Comparison of ENCODE assay signal across 1 cellular context in the genomic region with DNA sequence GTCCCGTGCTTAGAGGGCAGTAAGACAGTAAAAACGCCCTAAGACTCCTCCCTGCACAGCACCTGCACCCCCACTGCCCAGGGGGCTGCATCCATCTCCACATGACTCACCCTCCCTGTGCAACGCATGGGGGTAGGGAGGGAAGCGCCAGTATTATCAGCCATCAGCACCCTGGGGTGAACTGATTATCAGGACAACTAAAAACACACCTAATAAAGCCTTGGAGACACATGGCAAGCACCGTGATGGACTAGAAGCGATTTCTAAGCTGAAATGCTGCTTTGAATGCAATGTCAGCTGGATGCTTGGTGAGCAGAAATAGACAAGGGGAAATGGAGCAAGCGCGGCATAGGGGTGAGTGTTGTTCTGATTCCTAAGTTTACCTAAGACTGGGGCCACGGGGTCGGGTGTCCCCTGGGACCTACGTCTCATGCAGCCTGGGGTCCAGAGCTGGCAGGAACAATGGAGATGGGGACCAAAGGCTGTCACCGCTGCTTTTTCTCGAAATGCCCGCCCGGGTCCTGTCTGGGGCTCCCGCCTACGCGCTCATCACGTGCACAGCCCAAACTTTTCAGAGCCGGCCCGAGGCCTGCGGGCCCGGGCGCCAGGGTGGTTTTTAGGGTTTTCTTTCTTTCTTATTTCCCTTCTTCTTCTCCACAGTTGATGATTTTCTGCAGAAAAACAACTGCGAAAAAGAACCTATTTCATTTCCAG.
A peak's percentile ranks its signal among the peaks of the same experiment; 100 is the strongest.
TF ChIP-seq lines count a peak whose summit lies in the region.

No MANE protein-coding gene starts in this region.

TF ChIP-seq in HEK293, 187 proteins besides CTCF, POLR2A, EP300 and RAD21 (continued from another document and continues in another):
- TF ChIP-seq, protein P1, sequence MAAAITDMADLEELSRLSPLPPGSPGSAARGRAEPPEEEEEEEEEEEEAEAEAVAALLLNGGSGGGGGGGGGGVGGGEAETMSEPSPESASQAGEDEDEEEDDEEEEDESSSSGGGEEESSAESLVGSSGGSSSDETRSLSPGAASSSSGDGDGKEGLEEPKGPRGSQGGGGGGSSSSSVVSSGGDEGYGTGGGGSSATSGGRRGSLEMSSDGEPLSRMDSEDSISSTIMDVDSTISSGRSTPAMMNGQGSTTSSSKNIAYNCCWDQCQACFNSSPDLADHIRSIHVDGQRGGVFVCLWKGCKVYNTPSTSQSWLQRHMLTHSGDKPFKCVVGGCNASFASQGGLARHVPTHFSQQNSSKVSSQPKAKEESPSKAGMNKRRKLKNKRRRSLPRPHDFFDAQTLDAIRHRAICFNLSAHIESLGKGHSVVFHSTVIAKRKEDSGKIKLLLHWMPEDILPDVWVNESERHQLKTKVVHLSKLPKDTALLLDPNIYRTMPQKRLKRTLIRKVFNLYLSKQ (tag by site-specific recombination; IDR thresholded peaks at IDR 0.05; ENCODE audit: borderline replicate concordance): no peak
- TF ChIP-seq ZNF366 (tag by site-specific recombination; conservative IDR thresholded peaks at IDR 0.05): peak; percentile 27; the same call in 1 of the 2 replicates
- TF ChIP-seq KLF1 (tag by site-specific recombination; IDR thresholded peaks at IDR 0.05): 0 out of 2 replicates have a peak, but pooled peaks have one; percentile 26
- TF ChIP-seq, protein P2, sequence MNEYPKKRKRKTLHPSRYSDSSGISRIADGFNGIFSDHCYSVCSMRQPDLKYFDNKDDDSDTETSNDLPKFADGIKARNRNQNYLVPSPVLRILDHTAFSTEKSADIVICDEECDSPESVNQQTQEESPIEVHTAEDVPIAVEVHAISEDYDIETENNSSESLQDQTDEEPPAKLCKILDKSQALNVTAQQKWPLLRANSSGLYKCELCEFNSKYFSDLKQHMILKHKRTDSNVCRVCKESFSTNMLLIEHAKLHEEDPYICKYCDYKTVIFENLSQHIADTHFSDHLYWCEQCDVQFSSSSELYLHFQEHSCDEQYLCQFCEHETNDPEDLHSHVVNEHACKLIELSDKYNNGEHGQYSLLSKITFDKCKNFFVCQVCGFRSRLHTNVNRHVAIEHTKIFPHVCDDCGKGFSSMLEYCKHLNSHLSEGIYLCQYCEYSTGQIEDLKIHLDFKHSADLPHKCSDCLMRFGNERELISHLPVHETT (tag by site-specific recombination; IDR thresholded peaks at IDR 0.05): peak; percentile 65; the same call in 1 of the 2 replicates
- TF ChIP-seq ZNF596 (tag by site-specific recombination; IDR thresholded peaks at IDR 0.05): no peak
- no peak for TF ChIP-seq MYNN (tag by site-specific recombination; IDR thresholded peaks at IDR 0.05; ENCODE audit: borderline replicate concordance)
- TF ChIP-seq PRDM1 (tag by site-specific recombination; IDR thresholded peaks at IDR 0.05): no peak
- TF ChIP-seq, protein P3, sequence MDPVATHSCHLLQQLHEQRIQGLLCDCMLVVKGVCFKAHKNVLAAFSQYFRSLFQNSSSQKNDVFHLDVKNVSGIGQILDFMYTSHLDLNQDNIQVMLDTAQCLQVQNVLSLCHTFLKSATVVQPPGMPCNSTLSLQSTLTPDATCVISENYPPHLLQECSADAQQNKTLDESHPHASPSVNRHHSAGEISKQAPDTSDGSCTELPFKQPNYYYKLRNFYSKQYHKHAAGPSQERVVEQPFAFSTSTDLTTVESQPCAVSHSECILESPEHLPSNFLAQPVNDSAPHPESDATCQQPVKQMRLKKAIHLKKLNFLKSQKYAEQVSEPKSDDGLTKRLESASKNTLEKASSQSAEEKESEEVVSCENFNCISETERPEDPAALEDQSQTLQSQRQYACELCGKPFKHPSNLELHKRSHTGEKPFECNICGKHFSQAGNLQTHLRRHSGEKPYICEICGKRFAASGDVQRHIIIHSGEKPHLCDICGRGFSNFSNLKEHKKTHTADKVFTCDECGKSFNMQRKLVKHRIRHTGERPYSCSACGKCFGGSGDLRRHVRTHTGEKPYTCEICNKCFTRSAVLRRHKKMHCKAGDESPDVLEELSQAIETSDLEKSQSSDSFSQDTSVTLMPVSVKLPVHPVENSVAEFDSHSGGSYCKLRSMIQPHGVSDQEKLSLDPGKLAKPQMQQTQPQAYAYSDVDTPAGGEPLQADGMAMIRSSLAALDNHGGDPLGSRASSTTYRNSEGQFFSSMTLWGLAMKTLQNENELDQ (tag by site-specific recombination; IDR thresholded peaks at IDR 0.05; ENCODE audit: low read depth): no peak
- no peak for TF ChIP-seq ZNF174 (tag by site-specific recombination; IDR thresholded peaks at IDR 0.05)
- TF ChIP-seq ZNF629 (tag by site-specific recombination; IDR thresholded peaks at IDR 0.05): peak; percentile 78
- no peak for TF ChIP-seq ZNF416 (tag by site-specific recombination; IDR thresholded peaks at IDR 0.05)
- TF ChIP-seq ZNF76 (tag by site-specific recombination; IDR thresholded peaks at IDR 0.05; ENCODE audit: borderline replicate concordance, low read depth): no peak
- no peak for TF ChIP-seq ZNF530 (tag by site-specific recombination; IDR thresholded peaks at IDR 0.05; ENCODE audit: low read depth)
- 0 out of 2 replicates have a peak, but pooled peaks have one; percentile 43 for TF ChIP-seq TRIM28 (IDR thresholded peaks at IDR 0.05; ENCODE audit: borderline replicate concordance, low read length)
- peak; percentile 10; the same call in 1 of the 2 replicates for TF ChIP-seq MEIS1 (CRISPR knock-in tag; IDR thresholded peaks at IDR 0.05; ENCODE audit: borderline replicate concordance)
- TF ChIP-seq, protein P4, sequence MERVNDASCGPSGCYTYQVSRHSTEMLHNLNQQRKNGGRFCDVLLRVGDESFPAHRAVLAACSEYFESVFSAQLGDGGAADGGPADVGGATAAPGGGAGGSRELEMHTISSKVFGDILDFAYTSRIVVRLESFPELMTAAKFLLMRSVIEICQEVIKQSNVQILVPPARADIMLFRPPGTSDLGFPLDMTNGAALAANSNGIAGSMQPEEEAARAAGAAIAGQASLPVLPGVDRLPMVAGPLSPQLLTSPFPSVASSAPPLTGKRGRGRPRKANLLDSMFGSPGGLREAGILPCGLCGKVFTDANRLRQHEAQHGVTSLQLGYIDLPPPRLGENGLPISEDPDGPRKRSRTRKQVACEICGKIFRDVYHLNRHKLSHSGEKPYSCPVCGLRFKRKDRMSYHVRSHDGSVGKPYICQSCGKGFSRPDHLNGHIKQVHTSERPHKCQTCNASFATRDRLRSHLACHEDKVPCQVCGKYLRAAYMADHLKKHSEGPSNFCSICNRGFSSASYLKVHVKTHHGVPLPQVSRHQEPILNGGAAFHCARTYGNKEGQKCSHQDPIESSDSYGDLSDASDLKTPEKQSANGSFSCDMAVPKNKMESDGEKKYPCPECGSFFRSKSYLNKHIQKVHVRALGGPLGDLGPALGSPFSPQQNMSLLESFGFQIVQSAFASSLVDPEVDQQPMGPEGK (tag by site-specific recombination; IDR thresholded peaks at IDR 0.05): peak; percentile 72
- no peak; the same call in 1 of the 2 replicates for TF ChIP-seq KLF8 (tag by site-specific recombination; IDR thresholded peaks at IDR 0.05)
- TF ChIP-seq SP2 (tag by site-specific recombination; IDR thresholded peaks at IDR 0.05): no peak
- TF ChIP-seq ZNF121 (tag by site-specific recombination; IDR thresholded peaks at IDR 0.05): no peak
- TF ChIP-seq, protein P5, sequence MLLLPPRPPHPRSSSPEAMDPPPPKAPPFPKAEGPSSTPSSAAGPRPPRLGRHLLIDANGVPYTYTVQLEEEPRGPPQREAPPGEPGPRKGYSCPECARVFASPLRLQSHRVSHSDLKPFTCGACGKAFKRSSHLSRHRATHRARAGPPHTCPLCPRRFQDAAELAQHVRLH (tag by site-specific recombination; IDR thresholded peaks at IDR 0.05): no peak
- TF ChIP-seq ZNF549 (tag by site-specific recombination; IDR thresholded peaks at IDR 0.05): no peak
- no peak for TF ChIP-seq ZNF112 (tag by site-specific recombination; IDR thresholded peaks at IDR 0.05)
- TF ChIP-seq KLF10 (tag by site-specific recombination; IDR thresholded peaks at IDR 0.05): 0 out of 2 replicates have a peak, but pooled peaks have one; percentile 69
- no peak for TF ChIP-seq ZNF404 (tag by site-specific recombination; IDR thresholded peaks at IDR 0.05)
- TF ChIP-seq, protein P6, sequence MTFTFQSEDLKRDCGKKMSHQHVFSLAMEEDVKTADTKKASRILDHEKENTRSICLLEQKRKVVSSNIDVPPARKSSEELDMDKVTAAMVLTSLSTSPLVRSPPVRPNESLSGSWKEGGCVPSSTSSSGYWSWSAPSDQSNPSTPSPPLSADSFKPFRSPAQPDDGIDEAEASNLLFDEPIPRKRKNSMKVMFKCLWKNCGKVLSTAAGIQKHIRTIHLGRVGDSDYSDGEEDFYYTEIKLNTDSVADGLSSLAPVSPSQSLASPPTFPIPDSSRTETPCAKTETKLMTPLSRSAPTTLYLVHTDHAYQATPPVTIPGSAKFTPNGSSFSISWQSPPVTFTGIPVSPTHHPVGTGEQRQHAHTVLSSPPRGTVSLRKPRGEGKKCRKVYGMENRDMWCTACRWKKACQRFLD (tag by site-specific recombination; IDR thresholded peaks at IDR 0.05): no peak
- peak; percentile 91 for TF ChIP-seq ZNF335 (tag by site-specific recombination; conservative IDR thresholded peaks at IDR 0.05)
- TF ChIP-seq, protein P7, sequence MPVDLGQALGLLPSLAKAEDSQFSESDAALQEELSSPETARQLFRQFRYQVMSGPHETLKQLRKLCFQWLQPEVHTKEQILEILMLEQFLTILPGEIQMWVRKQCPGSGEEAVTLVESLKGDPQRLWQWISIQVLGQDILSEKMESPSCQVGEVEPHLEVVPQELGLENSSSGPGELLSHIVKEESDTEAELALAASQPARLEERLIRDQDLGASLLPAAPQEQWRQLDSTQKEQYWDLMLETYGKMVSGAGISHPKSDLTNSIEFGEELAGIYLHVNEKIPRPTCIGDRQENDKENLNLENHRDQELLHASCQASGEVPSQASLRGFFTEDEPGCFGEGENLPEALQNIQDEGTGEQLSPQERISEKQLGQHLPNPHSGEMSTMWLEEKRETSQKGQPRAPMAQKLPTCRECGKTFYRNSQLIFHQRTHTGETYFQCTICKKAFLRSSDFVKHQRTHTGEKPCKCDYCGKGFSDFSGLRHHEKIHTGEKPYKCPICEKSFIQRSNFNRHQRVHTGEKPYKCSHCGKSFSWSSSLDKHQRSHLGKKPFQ (tag by site-specific recombination; IDR thresholded peaks at IDR 0.05): no peak
- no peak for TF ChIP-seq ZNF521 (tag by site-specific recombination; IDR thresholded peaks at IDR 0.05)
- TF ChIP-seq ZNF558 (tag by site-specific recombination; IDR thresholded peaks at IDR 0.05): no peak
- TF ChIP-seq ZNF555 (tag by site-specific recombination; conservative IDR thresholded peaks at IDR 0.05): no peak
- TF ChIP-seq ZFHX2 (tag by site-specific recombination; conservative IDR thresholded peaks at IDR 0.05): peak; percentile 71
- no peak for TF ChIP-seq ZNF169 (tag by site-specific recombination; IDR thresholded peaks at IDR 0.05)
- TF ChIP-seq ZNF175 (tag by site-specific recombination; IDR thresholded peaks at IDR 0.05): no peak
- no peak for TF ChIP-seq ZNF830 (tag by site-specific recombination; IDR thresholded peaks at IDR 0.05; ENCODE audit: low read depth)
- TF ChIP-seq ZNF292 (tag by site-specific recombination; IDR thresholded peaks at IDR 0.05; ENCODE audit: borderline replicate concordance, low read depth): no peak
- TF ChIP-seq ZFP3 (tag by site-specific recombination; IDR thresholded peaks at IDR 0.05; ENCODE audit: low read depth): no peak
- peak; percentile 66 for TF ChIP-seq ZNF600 (tag by site-specific recombination; IDR thresholded peaks at IDR 0.05)
- peak; percentile 18 for TF ChIP-seq SETDB1 (IDR thresholded peaks at IDR 0.05; ENCODE audit: insufficient read length, low read length)
- TF ChIP-seq ZEB2 (tag by site-specific recombination; IDR thresholded peaks at IDR 0.05): peak; percentile 60; the same call in 1 of the 2 replicates
- no peak for TF ChIP-seq ZNF660 (tag by site-specific recombination; IDR thresholded peaks at IDR 0.05)
- no peak for TF ChIP-seq KLF7 (tag by site-specific recombination; IDR thresholded peaks at IDR 0.05; ENCODE audit: borderline replicate concordance)
- TF ChIP-seq, protein P8, sequence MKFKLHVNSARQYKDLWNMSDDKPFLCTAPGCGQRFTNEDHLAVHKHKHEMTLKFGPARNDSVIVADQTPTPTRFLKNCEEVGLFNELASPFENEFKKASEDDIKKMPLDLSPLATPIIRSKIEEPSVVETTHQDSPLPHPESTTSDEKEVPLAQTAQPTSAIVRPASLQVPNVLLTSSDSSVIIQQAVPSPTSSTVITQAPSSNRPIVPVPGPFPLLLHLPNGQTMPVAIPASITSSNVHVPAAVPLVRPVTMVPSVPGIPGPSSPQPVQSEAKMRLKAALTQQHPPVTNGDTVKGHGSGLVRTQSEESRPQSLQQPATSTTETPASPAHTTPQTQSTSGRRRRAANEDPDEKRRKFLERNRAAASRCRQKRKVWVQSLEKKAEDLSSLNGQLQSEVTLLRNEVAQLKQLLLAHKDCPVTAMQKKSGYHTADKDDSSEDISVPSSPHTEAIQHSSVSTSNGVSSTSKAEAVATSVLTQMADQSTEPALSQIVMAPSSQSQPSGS (tag by site-specific recombination; IDR thresholded peaks at IDR 0.05; ENCODE audit: low read depth): no peak; the same call in 1 of the 2 replicates
- no peak for TF ChIP-seq ZNF785 (tag by site-specific recombination; IDR thresholded peaks at IDR 0.05)
- 0 out of 2 replicates have a peak, but pooled peaks have one; percentile 56 for TF ChIP-seq ZBTB8A (tag by site-specific recombination; IDR thresholded peaks at IDR 0.05)
- TF ChIP-seq ZNF677 (tag by site-specific recombination; IDR thresholded peaks at IDR 0.05): no peak
- no peak for TF ChIP-seq EGR2 (tag by site-specific recombination; IDR thresholded peaks at IDR 0.05; ENCODE audit: low read depth)
- TF ChIP-seq, protein P9, sequence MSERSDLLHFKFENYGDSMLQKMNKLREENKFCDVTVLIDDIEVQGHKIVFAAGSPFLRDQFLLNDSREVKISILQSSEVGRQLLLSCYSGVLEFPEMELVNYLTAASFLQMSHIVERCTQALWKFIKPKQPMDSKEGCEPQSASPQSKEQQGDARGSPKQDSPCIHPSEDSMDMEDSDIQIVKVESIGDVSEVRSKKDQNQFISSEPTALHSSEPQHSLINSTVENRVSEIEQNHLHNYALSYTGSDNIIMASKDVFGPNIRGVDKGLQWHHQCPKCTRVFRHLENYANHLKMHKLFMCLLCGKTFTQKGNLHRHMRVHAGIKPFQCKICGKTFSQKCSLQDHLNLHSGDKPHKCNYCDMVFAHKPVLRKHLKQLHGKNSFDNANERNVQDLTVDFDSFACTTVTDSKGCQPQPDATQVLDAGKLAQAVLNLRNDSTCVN (tag by site-specific recombination; optimal IDR thresholded peaks at IDR 0.05): no peak
- no peak for TF ChIP-seq ZNF248 (tag by site-specific recombination; IDR thresholded peaks at IDR 0.05)
